In genomic region chr9:137451976-137452760, GRCh38 we compare ENCODE assay signal across 13 cellular contexts. TPM values are rescaled to one million over a fixed set of nuclear protein-coding genes. Genes with fewer than 3 reads are reported as not detected.
DNase-seq lines count a peak whose midpoint lies in the region; ATAC-seq and TF ChIP-seq lines count a peak whose summit lies in the region.
"Had no signal": no experiment of that assay in that cellular context is flagged by ENCODE, and none has a peak within 500 bp of the region (broad histone marks: within the 10 kb centered on the region; RNA-seq: fewer than 3 reads in every experiment).

No MANE protein-coding gene starts in this region.

- peak overlapping the region; percentile 33 for H3K4me3 Mint-ChIP-seq in activated naive CD4-positive, alpha-beta T cell treated with anti-CD3 and anti-CD28 coated beads, Interleukin-2, amount 50 U/mL, for 24 hours
- H3K4me3 Mint-ChIP-seq in activated naive CD4-positive, alpha-beta T cell treated with anti-CD3 and anti-CD28 coated beads for 36 hours, result no peak overlapping the region
- H3K4me3 Mint-ChIP-seq in T-helper 2 cell treated with Interferon-gamma antibody and Interleukin-4, amounts not matched to agents 5 μg/mL and 100 μg/mL, for 36 hours, result peak overlapping the region; percentile 62

- H3K27ac ChIP-seq in transverse colon, result no peak overlapping the region
- H3K27ac ChIP-seq: esophagus muscularis mucosa, tibial nerve had no signal

- no peak for TF ChIP-seq EP300 in transverse colon (IDR thresholded peaks at IDR 0.05; ENCODE audit: low read depth)

- CTCF ChIA-PET in activated naive CD4-positive, alpha-beta T cell treated with anti-CD3 and anti-CD28 coated beads for 36 hours (lab: Charles Lee), result no interaction called here

- H3K27me3 ChIP-seq in transverse colon, result no peaks in the 10 kb centered on the region
- H3K27me3 ChIP-seq: esophagus muscularis mucosa, tibial nerve had no signal

- no peaks in the 10 kb centered on the region for H3K9me3 Mint-ChIP-seq in activated naive CD4-positive, alpha-beta T cell treated with anti-CD3 and anti-CD28 coated beads, Interleukin-2, amount 50 U/mL, for 24 hours
- no peaks in the 10 kb centered on the region for H3K9me3 Mint-ChIP-seq in activated naive CD4-positive, alpha-beta T cell treated with anti-CD3 and anti-CD28 coated beads for 36 hours
- H3K9me3 Mint-ChIP-seq in T-helper 2 cell treated with Interferon-gamma antibody and Interleukin-4, amounts not matched to agents 5 μg/mL and 100 μg/mL, for 36 hours, result no peaks in the 10 kb centered on the region

- H3K36me3 Mint-ChIP-seq in activated naive CD4-positive, alpha-beta T cell treated with anti-CD3 and anti-CD28 coated beads, Interleukin-2, amount 50 U/mL, for 24 hours, result peaks cover 5% of the 10 kb centered on the region
- H3K36me3 Mint-ChIP-seq in activated naive CD4-positive, alpha-beta T cell treated with anti-CD3 and anti-CD28 coated beads for 36 hours (ENCODE audit: low read depth), result peaks cover 16% of the 10 kb centered on the region
- H3K36me3 Mint-ChIP-seq in T-helper 2 cell treated with Interferon-gamma antibody and Interleukin-4, amounts not matched to agents 5 μg/mL and 100 μg/mL, for 36 hours (ENCODE audit: low read depth), result peaks cover 20% of the 10 kb centered on the region

- no peak for ATAC-seq in left colon
- no peak for ATAC-seq in HG02798 (IDR thresholded peaks at IDR 0.05; ENCODE audit: poor library complexity, unreplicated experiment)
- ATAC-seq in GM19397 (IDR thresholded peaks at IDR 0.05; ENCODE audit: unreplicated experiment), result no peak

- no peak overlapping the region for H3K27ac Mint-ChIP-seq in activated naive CD4-positive, alpha-beta T cell treated with anti-CD3 and anti-CD28 coated beads, Interleukin-2, amount 50 U/mL, for 24 hours
- no peak overlapping the region for H3K27ac Mint-ChIP-seq in activated naive CD4-positive, alpha-beta T cell treated with anti-CD3 and anti-CD28 coated beads for 36 hours
- H3K27ac Mint-ChIP-seq in T-helper 2 cell treated with Interferon-gamma antibody and Interleukin-4, amounts not matched to agents 5 μg/mL and 100 μg/mL, for 36 hours, result no peak overlapping the region

- intact Hi-C loops in activated naive CD4-positive, alpha-beta T cell treated with anti-CD3 and anti-CD28 coated beads for 36 hours (cut with micrococcal nuclease), result loop anchor here (5.0 kb wide), 1 partner anchor 300 kb away; no protein-coding TSS in a partner anchor
- intact Hi-C loops in left colon (cut with DNase I, micrococcal nuclease) (no loop called here), transverse colon (cut with DNase I; ENCODE audit: low total_unique reads) (no loop called here)

- H3K4me3 ChIP-seq in transverse colon, result no peak overlapping the region
- H3K4me3 ChIP-seq: esophagus muscularis mucosa, tibial nerve had no signal

- H3K27me3 Mint-ChIP-seq in activated naive CD4-positive, alpha-beta T cell treated with anti-CD3 and anti-CD28 coated beads, Interleukin-2, amount 50 U/mL, for 24 hours, result no peaks in the 10 kb centered on the region
- H3K27me3 Mint-ChIP-seq in activated naive CD4-positive, alpha-beta T cell treated with anti-CD3 and anti-CD28 coated beads for 36 hours (ENCODE audit: low read depth), result no peaks in the 10 kb centered on the region
- H3K27me3 Mint-ChIP-seq in T-helper 2 cell treated with Interferon-gamma antibody and Interleukin-4, amounts not matched to agents 5 μg/mL and 100 μg/mL, for 36 hours (ENCODE audit: low read depth), result no peaks in the 10 kb centered on the region

- TF ChIP-seq CTCF in transverse colon (IDR thresholded peaks at IDR 0.05), result no peak

- no peak for DNase-seq in activated naive CD4-positive, alpha-beta T cell treated with anti-CD3 and anti-CD28 coated beads for 36 hours
- no peak for DNase-seq in T-helper 2 cell treated with Interferon-gamma antibody and Interleukin-4, amounts not matched to agents 5 μg/mL and 100 μg/mL, for 36 hours (ENCODE audit: low spot score)
- DNase-seq in left colon (peak; percentile 18 to 33), transverse colon (peak; percentile 11), inferior parietal cortex (ENCODE audit: extremely low spot score) (no peak)
- DNase-seq: amniotic stem cell, NCI-H526 had no signal

- H3K4me1 Mint-ChIP-seq in activated naive CD4-positive, alpha-beta T cell treated with anti-CD3 and anti-CD28 coated beads, Interleukin-2, amount 50 U/mL, for 24 hours, result peaks cover 38% of the 10 kb centered on the region
- H3K4me1 Mint-ChIP-seq in activated naive CD4-positive, alpha-beta T cell treated with anti-CD3 and anti-CD28 coated beads for 36 hours (ENCODE audit: low read depth), result peaks cover 44% of the 10 kb centered on the region
- peaks cover 14% of the 10 kb centered on the region for H3K4me1 Mint-ChIP-seq in T-helper 2 cell treated with Interferon-gamma antibody and Interleukin-4, amounts not matched to agents 5 μg/mL and 100 μg/mL, for 36 hours (ENCODE audit: low read depth)

- 91% methylated on average over 17 of the region's 20 CpGs; no CpG with 5 or more reads in 1 of the 2 donors for WGBS in transverse colon (ENCODE audit: low coverage in 1 of 2), 2 donors

- H3K4me1 ChIP-seq in transverse colon, result peaks cover 13 to 19% (median 17%) of the 10 kb centered on the region in 4 donors

- TF ChIP-seq POLR2A in transverse colon (IDR thresholded peaks at IDR 0.05), result no peak

- H3K9me3 ChIP-seq in transverse colon, result no peaks in the 10 kb centered on the region
- H3K9me3 ChIP-seq: esophagus muscularis mucosa, tibial nerve had no signal

- in situ Hi-C loops in transverse colon (cut with MboI; ENCODE audit: low pct_ligation_motif_present in 1 of 4, low pct_unique_long_range_greater_than_20kb in 1 of 4, low sequenced_read_pairs in 3 of 4), result no loop called here

- no peaks in the 10 kb centered on the region for H3K36me3 ChIP-seq in transverse colon

RNA-seq across cellular contexts. Expression of gene NSMF, which starts 7.0 kb away (rescaled TPM):
- total RNA-seq in activated naive CD4-positive, alpha-beta T cell treated with anti-CD3 and anti-CD28 coated beads for 36 hours, result 10 to 100 TPM; 33.2 to 35.7 TPM
- total RNA-seq in left colon (10 to 100 TPM; 39.9 to 52.0 TPM), transverse colon (100 to 1,000 TPM in 1 of 4 donors, 10 to 100 TPM in 3; 44.6 to 130 (median 55.2) TPM)

RNA-seq across cellular contexts. Expression of gene ENTPD8, which starts 11.0 kb away (rescaled TPM):
- total RNA-seq in activated naive CD4-positive, alpha-beta T cell treated with anti-CD3 and anti-CD28 coated beads for 36 hours, result not detected
- total RNA-seq in left colon (100 to 1,000 TPM; 108 to 120 TPM), transverse colon (100 to 1,000 TPM in 1 of 4 donors, 10 to 100 TPM in 3; 20.7 to 109 (median 63.8) TPM)
- total RNA-seq: Daoy, esophagus muscularis mucosa, tibial nerve had no signal

RNA-seq across cellular contexts. Expression of gene NOXA1, which starts 29.0 kb away (rescaled TPM):
- 1 to 10 TPM; 1.0 to 1.2 TPM for total RNA-seq in activated naive CD4-positive, alpha-beta T cell treated with anti-CD3 and anti-CD28 coated beads for 36 hours
- 10 to 100 TPM; 33.3 to 42.6 TPM for total RNA-seq in left colon
- 10 to 100 TPM; 19.7 to 53.9 (median 40.8) TPM for total RNA-seq in transverse colon
- total RNA-seq: Daoy had no signal

RNA-seq across cellular contexts. Expression of gene EXD3, which starts 29.2 kb away (rescaled TPM):
- total RNA-seq in activated naive CD4-positive, alpha-beta T cell treated with anti-CD3 and anti-CD28 coated beads for 36 hours, result 10 to 100 TPM; 11.2 to 12.7 TPM
- total RNA-seq in left colon, result 10 to 100 TPM; 44.1 to 57.3 TPM
- 100 to 1,000 TPM in 1 of 4 donors, 10 to 100 TPM in 3; 47.6 to 228 (median 74.2) TPM for total RNA-seq in transverse colon

Comparison
In these comparisons a context has a peak if more than half of its experiments do, and no peak if none do; other contexts are left out.
1. DNase-seq: peak in left colon (2 of 2) and transverse colon (single experiment); none in activated naive CD4-positive, alpha-beta T cell treated with anti-CD3 and anti-CD28 coated beads for 36 hours (single experiment), T-helper 2 cell treated with Interferon-gamma antibody and Interleukin-4, amounts not matched to agents 5 μg/mL and 100 μg/mL, for 36 hours (single experiment) and inferior parietal cortex (single experiment).
2. RNA of gene ENTPD8, which starts 11.0 kb away (total RNA-seq): 108 to 120 TPM in left colon and 20.7 to 109 TPM in transverse colon; not detected in activated naive CD4-positive, alpha-beta T cell treated with anti-CD3 and anti-CD28 coated beads for 36 hours; every median in the first group is over 10 times any median in the second.
3. RNA of gene NOXA1, which starts 29.0 kb away (total RNA-seq): 19.7 to 53.9 TPM in transverse colon and 33.3 to 42.6 TPM in left colon; 1.0 to 1.2 TPM in activated naive CD4-positive, alpha-beta T cell treated with anti-CD3 and anti-CD28 coated beads for 36 hours; every median in the first group is over 4 times any median in the second.